Comparison of ENCODE assay signal across 27 cellular contexts in genomic region chr3:67569324-67569723, GRCh38.
"Had no signal": no experiment of that assay in that cellular context is flagged by ENCODE, and none has a peak within 500 bp of the region (broad histone marks: within the 10 kb centered on the region; RNA-seq: fewer than 3 reads in every experiment).

No MANE protein-coding gene starts in this region.

- H3K4me3 ChIP-seq: heart left ventricle, left lung, lung, mucosa of descending colon, pancreas, prostate gland, sigmoid colon, smooth muscle cell, stomach, testis, thyroid gland, transverse colon, upper lobe of left lung, vagina had no signal

- H3K36me3 ChIP-seq: left lung, pancreas, prostate gland, sigmoid colon, stomach, thyroid gland, transverse colon, upper lobe of left lung, vagina had no signal

- H3K4me1 ChIP-seq: heart left ventricle, left lung, pancreas, prostate gland, testis, thyroid gland, upper lobe of left lung, vagina had no signal

- H3K9me3 ChIP-seq: pancreas, prostate gland, sigmoid colon, testis, thyroid gland, transverse colon, upper lobe of left lung, vagina had no signal

- FAIRE-seq: pancreas had no signal

- H3K27me3 ChIP-seq: heart left ventricle, left lung, pancreas, sigmoid colon, stomach, testis, thyroid gland, transverse colon, upper lobe of left lung, vagina had no signal

- ATAC-seq: heart left ventricle; left lung; mucosa of descending colon; naive thymus-derived CD8-positive, alpha-beta T cell; pancreas; right cardiac atrium; stimulated activated naive B cell treated with anti-CD40 and anti-IgM and Interleukin-4, amounts not matched to agents 10 μg/mL and 1 μg/mL and 100 μg/mL, for 72 hours; stimulated activated naive CD8-positive, alpha-beta T cell treated with anti-CD3 and anti-CD28 coated beads, Interleukin-15, Interleukin-2, amounts not matched to agents 100 U/mL and 50 U/mL, for 24 hours had no signal

- H3K27ac ChIP-seq: heart left ventricle, left lung, pancreas, prostate gland, sigmoid colon, stomach, testis, thyroid gland, transverse colon, upper lobe of left lung, vagina had no signal

- DNase-seq: heart left ventricle; islet precursor cell; left lung; mesendoderm; naive thymus-derived CD8-positive, alpha-beta T cell; nucleus accumbens; pancreas; posterior cingulate gyrus; retina; right cardiac atrium; sigmoid colon; stimulated activated CD4-positive, alpha-beta T cell treated with anti-CD3 and anti-CD28 coated beads, Interleukin-12 subunit alpha, Interleukin-12 subunit beta, amount 100 ng/mL, for 4 hours; stimulated activated CD4-positive, alpha-beta T cell treated with anti-CD3 and anti-CD28 coated beads, Interleukin-15, amount 100 ng/mL, for 24 hours; stimulated activated CD4-positive, alpha-beta T cell treated with anti-CD3 and anti-CD28 coated beads, Interleukin-2, amount 100 ng/mL, for 24 hours; stimulated activated CD4-positive, alpha-beta T cell treated with anti-CD3 and anti-CD28 coated beads, Interleukin-4, amount 100 ng/mL, for 1 hour; stimulated activated naive B cell treated with anti-CD40 and anti-IgM and Interleukin-4, amounts not matched to agents 10 μg/mL and 1 μg/mL and 100 μg/mL, for 72 hours; stimulated activated naive CD8-positive, alpha-beta T cell treated with anti-CD3 and anti-CD28 coated beads, Interleukin-15, Interleukin-2, amounts not matched to agents 100 U/mL and 50 U/mL, for 24 hours; stomach; testis; thyroid gland; transverse colon; upper lobe of left lung had no signal
